Comparison of ENCODE assay signal across 31 cellular contexts in the genomic region with DNA sequence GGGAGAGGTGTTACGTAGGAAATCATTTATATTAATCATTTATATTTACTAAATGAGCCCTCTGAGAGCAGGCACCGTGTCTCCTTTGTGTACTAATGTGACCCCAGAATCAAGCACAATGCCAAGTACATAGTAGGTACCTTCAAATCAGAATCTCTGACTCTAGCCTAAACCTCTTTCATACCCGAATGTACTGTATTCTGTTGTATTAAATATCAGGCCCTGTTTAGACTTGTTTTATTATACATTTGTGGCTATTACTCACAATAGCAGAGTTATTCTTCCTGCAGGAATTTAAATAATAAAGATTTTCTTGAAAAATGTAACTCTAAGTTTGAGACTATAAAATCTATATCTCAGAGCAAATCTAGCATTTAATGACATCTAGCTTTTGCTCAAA.
"Had no signal": no experiment of that assay in that cellular context is flagged by ENCODE, and none has a peak within 500 bp of the region (broad histone marks: within the 10 kb centered on the region; RNA-seq: fewer than 3 reads in every experiment).

No MANE protein-coding gene starts in this region.

- H3K4me3 ChIP-seq: cardiac muscle cell, Peyer's patch had no signal

- H3K4me1 ChIP-seq: Peyer's patch had no signal

- H3K36me3 ChIP-seq: cardiac muscle cell, Peyer's patch had no signal

- ATAC-seq: activated naive CD4-positive, alpha-beta T cell treated with anti-CD3 and anti-CD28 coated beads, Interleukin-2, amount 50 U/mL, for 72 hours; activated T-cell treated with anti-CD3 and anti-CD28 coated beads, Interleukin-2, amount 50 U/mL, for 4 hours; PC-3 had no signal

- H3K27me3 ChIP-seq: cardiac muscle cell, Peyer's patch had no signal

- DNase-seq: activated B cell treated with CpG ODN at 0.5 μM for 24 hours; activated CD4-positive, alpha-beta memory T cell treated with anti-CD3 and anti-CD28 coated beads for 36 hours; activated CD4-positive, alpha-beta T cell treated with anti-CD3 and anti-CD28 coated beads for 4 hours; activated CD4-positive, alpha-beta T cell treated with anti-CD3 and anti-CD28 coated beads, Interleukin-2, amount 50 U/mL, for 1 hour; activated CD4-positive, CD25-positive, alpha-beta regulatory T cell treated with anti-CD3 and anti-CD28 coated beads, Interleukin-2, amount 50 U/mL, for 72 hours; activated CD8-positive, alpha-beta memory T cell treated with anti-CD3 and anti-CD28 coated beads, Interleukin-2, amount 50 U/mL, for 4 hours; activated gamma-delta T cell treated with Interleukin-2 at 50 U/mL for 16 hours; activated naive CD4-positive, alpha-beta T cell treated with anti-CD3 and anti-CD28 coated beads for 36 hours; activated T-cell treated with anti-CD3 and anti-CD28 coated beads for 4 hours; activated T-cell treated with anti-CD3 and anti-CD28 coated beads, Interleukin-2, amount 50 U/mL, for 4 hours; anterior cingulate cortex; Karpas-422; NCI-H1105; NCI-H1417 treated with DMSO at 0.1 percent for 48 hours; NCI-H187 treated with DMSO at 0.1 percent for 48 hours; NCI-H2081; NCI-H2171 treated with DMSO at 0.1 percent for 48 hours; NCI-H2227 treated with DMSO at 0.1 percent for 48 hours; NCI-H510A treated with DMSO at 0.1 percent for 48 hours; NK-92 treated with Interleukin-12 subunit alpha and Interleukin-12 subunit beta, amount 100 ng/mL, for 24 hours; PC-3; Peyer's patch; Right ventricle myocardium superior; RPMI8226; SW 1271; T-helper 1 cell; T-helper 2 cell; T-helper 9 cell had no signal

- H3K27ac ChIP-seq: cardiac muscle cell, Peyer's patch, VCaP had no signal

- H3K9me3 ChIP-seq: Peyer's patch had no signal
